22 cellular contexts compared by ENCODE assay signal in the genomic region with DNA sequence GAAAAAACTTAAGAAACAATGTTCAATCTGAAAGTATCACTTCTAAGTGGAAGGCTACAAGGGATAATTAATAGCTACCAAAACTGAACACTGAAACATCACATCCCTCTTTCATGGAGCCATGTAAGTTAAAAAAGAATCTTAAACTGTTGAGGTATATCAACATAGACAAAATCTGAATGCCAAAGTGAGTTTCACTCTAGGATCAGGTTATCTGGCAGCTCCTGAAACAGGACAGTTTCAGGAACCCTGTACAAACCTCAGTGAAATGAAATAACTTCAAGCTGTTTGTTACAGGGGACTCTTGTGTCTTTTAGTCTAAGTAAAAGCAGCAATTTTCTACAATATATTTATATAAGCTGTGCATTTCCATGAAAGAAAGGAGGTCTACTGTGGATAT.
DNase-seq lines count a peak whose midpoint lies in the region; ATAC-seq and TF ChIP-seq lines count a peak whose summit lies in the region.
"Had no signal": no experiment of that assay in that cellular context is flagged by ENCODE, and none has a peak within 500 bp of the region (broad histone marks: within the 10 kb centered on the region; RNA-seq: fewer than 3 reads in every experiment).

No MANE protein-coding gene starts in this region.

- peaks cover 4% of the 10 kb centered on the region for H3K36me3 Mint-ChIP-seq in endothelial cell (ENCODE audit: low read depth, unreplicated experiment)
- H3K36me3 Mint-ChIP-seq in stimulated activated memory B cell treated with anti-CD40 and anti-IgM and Interleukin-4, amounts not matched to agents 10 μg/mL and 1 μg/mL and 100 μg/mL, for 72 hours = peaks cover 21% of the 10 kb centered on the region

- no peak overlapping the region for H3K9ac ChIP-seq in SK-N-MC (ENCODE audit: insufficient read length)

- DNase-seq in left ventricle myocardium inferior (no peak), Right ventricle myocardium inferior (ENCODE audit: missing footprints) (no peak), SK-N-MC (ENCODE audit: low read depth, low spot score) (no peak), endothelial cell (ENCODE audit: low spot score) (no peak), AML-193 (lab: John Stamatoyannopoulos, UW) (no peak), superior temporal gyrus (ENCODE audit: extremely low spot score) (no peak)
- no peak for DNase-seq in stimulated activated CD4-positive, alpha-beta T cell treated with anti-CD3 and anti-CD28 coated beads, Interleukin-4, amount 100 ng/mL, for 4 hours
- DNase-seq: activated CD4-positive, alpha-beta T cell treated with anti-CD3 and anti-CD28 coated beads, Interleukin-2, amount 50 U/mL, for 4 hours; activated naive CD4-positive, alpha-beta T cell; aorta; C1 segment of cervical spinal cord; caudate nucleus; GF-D8; Kasumi-1; NCI-H1092; NCI-H2081 treated with DMSO at 0.1 percent for 48 hours; NK-92 treated with Interleukin-12 subunit alpha and Interleukin-12 subunit beta, amount 100 ng/mL, for 24 hours; Peyer's patch; testis had no signal

- no peaks in the 10 kb centered on the region for H3K9me3 Mint-ChIP-seq in endothelial cell (ENCODE audit: unreplicated experiment)
- H3K9me3 Mint-ChIP-seq in stimulated activated memory B cell treated with anti-CD40 and anti-IgM and Interleukin-4, amounts not matched to agents 10 μg/mL and 1 μg/mL and 100 μg/mL, for 72 hours = no peaks in the 10 kb centered on the region

- TF ChIP-seq CTCF in left ventricle myocardium inferior (IDR thresholded peaks at IDR 0.05; ENCODE audit: borderline replicate concordance) (no peak), endothelial cell (IDR thresholded peaks at IDR 0.05; ENCODE audit: unreplicated experiment) (no peak)

- H3K27me3 ChIP-seq in left ventricle myocardium inferior (ENCODE audit: low read depth) = no peaks in the 10 kb centered on the region
- H3K27me3 ChIP-seq: Peyer's patch, testis had no signal

- intact Hi-C loops in left ventricle myocardium inferior (cut with micrococcal nuclease) (no loop called here), Right ventricle myocardium inferior (cut with DNase I) (no loop called here)

- H3K4me3 ChIP-seq in left ventricle myocardium inferior = no peak overlapping the region
- no peak overlapping the region for H3K4me3 ChIP-seq in SK-N-MC
- H3K4me3 ChIP-seq: Peyer's patch, testis had no signal

- peak overlapping the region; percentile 61 for H3K27ac ChIP-seq in left ventricle myocardium inferior (replicated peaks)
- peak overlapping the region; percentile 49; the same call in 1 of the 2 replicates for H3K27ac ChIP-seq in SK-N-MC
- H3K27ac ChIP-seq: epithelial cell of prostate, Peyer's patch, testis had no signal

- H3K4me3 Mint-ChIP-seq in endothelial cell (ENCODE audit: unreplicated experiment) = no peak overlapping the region
- H3K4me3 Mint-ChIP-seq in stimulated activated memory B cell treated with anti-CD40 and anti-IgM and Interleukin-4, amounts not matched to agents 10 μg/mL and 1 μg/mL and 100 μg/mL, for 72 hours = no peak overlapping the region

- H3K27ac Mint-ChIP-seq in endothelial cell (ENCODE audit: unreplicated experiment) = peak overlapping the region; percentile 25
- H3K27ac Mint-ChIP-seq in stimulated activated memory B cell treated with anti-CD40 and anti-IgM and Interleukin-4, amounts not matched to agents 10 μg/mL and 1 μg/mL and 100 μg/mL, for 72 hours = peak overlapping the region; percentile 10
- H3K27ac Mint-ChIP-seq: progenitor cell of endocrine pancreas had no signal

- H3K9me3 ChIP-seq in left ventricle myocardium inferior (replicated peaks) = no peaks in the 10 kb centered on the region
- H3K9me3 ChIP-seq in SK-N-MC (ENCODE audit: low read depth, low read length) = no peaks in the 10 kb centered on the region
- H3K9me3 ChIP-seq: Peyer's patch, testis had no signal

- peaks cover 3% of the 10 kb centered on the region for H3K27me3 Mint-ChIP-seq in endothelial cell (ENCODE audit: unreplicated experiment)
- H3K27me3 Mint-ChIP-seq in stimulated activated memory B cell treated with anti-CD40 and anti-IgM and Interleukin-4, amounts not matched to agents 10 μg/mL and 1 μg/mL and 100 μg/mL, for 72 hours = no peaks in the 10 kb centered on the region
- H3K27me3 Mint-ChIP-seq: progenitor cell of endocrine pancreas had no signal

- peaks cover 89% of the 10 kb centered on the region for H3K4me1 ChIP-seq in left ventricle myocardium inferior

- no peaks in the 10 kb centered on the region for H3K36me3 ChIP-seq in left ventricle myocardium inferior
- no peaks in the 10 kb centered on the region for H3K36me3 ChIP-seq in SK-N-MC (ENCODE audit: insufficient read depth, low read length)
- H3K36me3 ChIP-seq: Peyer's patch had no signal

- peaks cover 47% of the 10 kb centered on the region for H3K4me1 Mint-ChIP-seq in endothelial cell (ENCODE audit: unreplicated experiment)
- peaks cover 58% of the 10 kb centered on the region for H3K4me1 Mint-ChIP-seq in stimulated activated memory B cell treated with anti-CD40 and anti-IgM and Interleukin-4, amounts not matched to agents 10 μg/mL and 1 μg/mL and 100 μg/mL, for 72 hours

- ATAC-seq in Right ventricle myocardium inferior = no peak
- no peak for ATAC-seq in stimulated activated memory B cell treated with anti-CD40 and anti-IgM and Interleukin-4, amounts not matched to agents 10 μg/mL and 1 μg/mL and 100 μg/mL, for 72 hours
